In the genomic region with DNA sequence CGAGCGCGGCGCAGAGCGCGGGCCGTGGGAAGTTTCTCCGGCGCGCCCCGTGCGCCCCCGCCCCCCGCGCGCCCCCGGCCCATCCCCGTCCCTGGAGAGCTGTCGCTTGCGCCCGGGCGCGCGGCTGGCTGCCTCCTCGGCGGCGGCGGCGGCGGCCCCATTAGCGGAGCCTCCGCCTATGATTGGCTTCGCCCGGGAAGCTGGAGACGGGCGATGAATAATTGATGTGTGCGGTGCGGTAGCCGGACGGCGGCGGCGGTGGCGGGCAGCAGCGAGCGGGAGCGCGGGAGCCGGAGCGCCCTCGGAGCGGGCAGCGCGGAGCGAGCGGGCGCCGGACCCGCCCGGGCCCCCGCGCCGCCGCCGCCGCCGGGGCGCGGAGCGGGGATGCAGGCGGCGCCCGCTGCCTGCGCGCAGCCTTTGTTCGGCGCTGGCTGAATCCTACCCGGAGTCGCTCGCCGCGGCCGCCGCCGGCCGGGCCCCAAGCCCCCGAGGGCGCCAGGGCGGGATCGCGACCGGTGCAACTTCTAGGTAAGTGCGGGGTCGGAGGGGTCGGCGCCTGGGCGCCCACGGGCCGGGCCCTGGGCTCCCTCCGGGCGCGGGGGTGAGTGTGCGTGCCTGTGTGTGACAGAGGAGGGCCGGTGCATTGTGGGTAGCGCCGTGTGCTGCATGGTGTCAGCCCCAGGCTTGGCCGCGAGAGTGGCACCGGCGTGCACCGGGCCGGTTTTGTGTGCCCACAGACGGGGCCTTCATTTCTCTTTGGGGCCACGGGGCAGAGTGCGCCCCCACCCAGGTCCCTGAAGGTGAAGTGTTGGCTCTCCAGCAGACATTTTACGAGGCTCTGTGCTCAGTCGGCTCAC, we compare ENCODE assay signal across 7 cellular contexts.
A peak's percentile ranks its signal among the peaks of the same experiment; 100 is the strongest.
DNase-seq lines count a peak whose midpoint lies in the region; ATAC-seq and TF ChIP-seq lines count a peak whose summit lies in the region.

No MANE protein-coding gene starts in this region.

- peak overlapping the region; percentile 63 for H3K27ac ChIP-seq in psoas muscle

- no peaks in the 10 kb centered on the region for H3K9me3 ChIP-seq in psoas muscle

- ATAC-seq in GM18520 (IDR thresholded peaks at IDR 0.05; ENCODE audit: unreplicated experiment) (peak; percentile 28), HG02623 (IDR thresholded peaks at IDR 0.05; ENCODE audit: unreplicated experiment) (peak; percentile 42), psoas muscle (peak; percentile 19 to 35 (median 28))

- intact Hi-C loops in cardiac septum (cut with DNase I), result loop anchor here (2.0 kb wide), 1 partner anchor 21 kb away; no protein-coding TSS in a partner anchor
- intact Hi-C loops in psoas muscle (cut with DNase I), result loop anchor here in 1 of 2 donors (2.0 kb wide), 1 partner anchor 23 kb away; no protein-coding TSS in a partner anchor

- TF ChIP-seq CTCF in psoas muscle (IDR thresholded peaks at IDR 0.05), result no peak

- peaks cover 70% of the 10 kb centered on the region for H3K4me1 ChIP-seq in psoas muscle

- peak; percentile 64 for DNase-seq in NCI-H748 (lab: John Stamatoyannopoulos, UW; ENCODE audit: unreplicated experiment)
- peak; percentile 88 for DNase-seq in activated effector memory CD4-positive, alpha-beta T cell treated with anti-CD3 and anti-CD28 coated beads, Interleukin-2, amount 50 U/mL, for 16 hours
- peak; percentile 85 for DNase-seq in cardiac septum (ENCODE audit: low spot score)
- DNase-seq in psoas muscle, result peak in 1 of 2 donors; percentile 67
- no peak for DNase-seq in foreskin melanocyte

- peak overlapping the region; percentile 67 for H3K4me3 ChIP-seq in psoas muscle

- no peaks in the 10 kb centered on the region for H3K36me3 ChIP-seq in psoas muscle (ENCODE audit: insufficient read depth in 1 of 2, low read depth in 1 of 2)

- H3K27me3 ChIP-seq in psoas muscle (ENCODE audit: insufficient read depth in 3 of 3, low read length in 2 of 3), result no peaks in the 10 kb centered on the region

- WGBS in psoas muscle, 3 donors, result 6 to 12% (median 10%) methylated on average over 61 to 117 of the region's 117 CpGs
